In genomic region chr11:67379061-67380058, GRCh38 we compare ENCODE assay signal across 14 cellular contexts. TPM values are rescaled to one million over a fixed set of nuclear protein-coding genes. Genes with fewer than 3 reads are reported as not detected.
DNase-seq lines count a peak whose midpoint lies in the region; ATAC-seq and TF ChIP-seq lines count a peak whose summit lies in the region.
"Had no signal": no experiment of that assay in that cellular context is flagged by ENCODE, and none has a peak within 500 bp of the region (broad histone marks: within the 10 kb centered on the region; RNA-seq: fewer than 3 reads in every experiment).

No MANE protein-coding gene starts in this region.

- TF ChIP-seq CTCF in mucosa of descending colon (IDR thresholded peaks at IDR 0.05) (no peak), gastroesophageal sphincter (IDR thresholded peaks at IDR 0.05) (no peak)

- TF ChIP-seq EP300 in gastroesophageal sphincter (IDR thresholded peaks at IDR 0.05) = no peak

- ATAC-seq in mucosa of descending colon (peak; percentile 49), gastroesophageal sphincter (no peak), HG02938 (IDR thresholded peaks at IDR 0.05; ENCODE audit: unreplicated experiment) (no peak)

- intact Hi-C loops in mucosa of descending colon (cut with DNase I, micrococcal nuclease) = no loop called here

- no peaks in the 10 kb centered on the region for H3K27me3 ChIP-seq in gastroesophageal sphincter

- H3K27ac ChIP-seq in gastroesophageal sphincter = no peak overlapping the region
- H3K27ac ChIP-seq: C4-2B had no signal

- DNase-seq in AG08395 (ENCODE audit: low spot score) = peak; percentile 77
- peak; percentile 73 for DNase-seq in HPDE6-E6E7 (ENCODE audit: extremely low spot score)
- peak; percentile 41 for DNase-seq in amniotic stem cell (lab: John Stamatoyannopoulos, UW)
- DNase-seq in mucosa of descending colon = peak in 1 of 3 donors; percentile 41
- no peak for DNase-seq in stimulated activated naive CD4-positive, alpha-beta T cell treated with Interleukin-2 at 50 U/mL for 16 hours (lab: John Stamatoyannopoulos, UW)
- DNase-seq in COLO668 (lab: John Stamatoyannopoulos, UW; ENCODE audit: unreplicated experiment) = no peak
- DNase-seq: amygdala; immature natural killer cell; NCI-H1417; nephron progenitor cell; NK-92 treated with Interleukin-12 subunit alpha and Interleukin-12 subunit beta, amount 100 ng/mL, for 24 hours had no signal

- H3K9me3 ChIP-seq in mucosa of descending colon (no peaks in the 10 kb centered on the region), gastroesophageal sphincter (no peaks in the 10 kb centered on the region)

- H3K4me3 ChIP-seq in mucosa of descending colon (no peak overlapping the region), gastroesophageal sphincter (no peak overlapping the region)

- no peak for TF ChIP-seq POLR2A in gastroesophageal sphincter (IDR thresholded peaks at IDR 0.05)

- 71% methylated on average over 12 of the region's 23 CpGs; no CpG with 5 or more reads in 1 of the 2 donors for WGBS in gastroesophageal sphincter (ENCODE audit: low coverage in 1 of 2), 2 donors

- H3K36me3 ChIP-seq in mucosa of descending colon (ENCODE audit: low read depth) (no peaks in the 10 kb centered on the region), gastroesophageal sphincter (no peaks in the 10 kb centered on the region)

- H3K4me1 ChIP-seq in mucosa of descending colon (ENCODE audit: low read depth) (peaks cover 14% of the 10 kb centered on the region), gastroesophageal sphincter (peaks cover 0 to 31% (median 12%) of the 10 kb centered on the region in 3 donors)

RNA-seq across cellular contexts. Expression of gene CLCF1, which starts 6.0 kb away (rescaled TPM):
- 1 to 10 TPM; 2.2 to 3.0 (median 2.7) TPM for total RNA-seq in mucosa of descending colon
- 10 to 100 TPM in 1 of 4 donors, 1 to 10 TPM in 3; 6.1 to 21.7 (median 9.4) TPM for total RNA-seq in gastroesophageal sphincter

RNA-seq across cellular contexts. Expression of gene RAD9A, which starts 12.4 kb away (rescaled TPM):
- total RNA-seq in mucosa of descending colon = 10 to 100 TPM; 27.9 to 39.3 (median 29.1) TPM
- 10 to 100 TPM in 2 of 4 donors, 1 to 10 TPM in 2; 8.5 to 16.0 (median 11.1) TPM for total RNA-seq in gastroesophageal sphincter

RNA-seq across cellular contexts. Expression of gene PPP1CA, which starts 22.3 kb away (rescaled TPM):
- total RNA-seq in mucosa of descending colon (100 to 1,000 TPM; 130 to 239 (median 209) TPM), gastroesophageal sphincter (10 to 100 TPM; 49.9 to 78.6 (median 63.4) TPM)

RNA-seq across cellular contexts. Expression of gene TBC1D10C, which starts 24.5 kb away (rescaled TPM):
- total RNA-seq in mucosa of descending colon (1 to 10 TPM; 5.0 to 8.4 (median 5.3) TPM), gastroesophageal sphincter (1 to 10 TPM in 3 of 4 donors, under 1 TPM in 1; 0.30 to 2.0 (median 1.5) TPM)

RNA-seq across cellular contexts. Expression of gene POLD4, which starts 26.0 kb away (rescaled TPM):
- 100 to 1,000 TPM; 130 to 266 (median 201) TPM for total RNA-seq in mucosa of descending colon
- 10 to 100 TPM; 65.7 to 87.3 (median 74.4) TPM for total RNA-seq in gastroesophageal sphincter

Comparison
In these comparisons a context has a peak if more than half of its experiments do, and no peak if none do; other contexts are left out.
1. DNase-seq: peak in AG08395 (single experiment), HPDE6-E6E7 (single experiment) and amniotic stem cell (single experiment); none in stimulated activated naive CD4-positive, alpha-beta T cell treated with Interleukin-2 at 50 U/mL for 16 hours (single experiment) and COLO668 (single experiment).